Comparison of ENCODE assay signal across 22 cellular contexts in the genomic region with DNA sequence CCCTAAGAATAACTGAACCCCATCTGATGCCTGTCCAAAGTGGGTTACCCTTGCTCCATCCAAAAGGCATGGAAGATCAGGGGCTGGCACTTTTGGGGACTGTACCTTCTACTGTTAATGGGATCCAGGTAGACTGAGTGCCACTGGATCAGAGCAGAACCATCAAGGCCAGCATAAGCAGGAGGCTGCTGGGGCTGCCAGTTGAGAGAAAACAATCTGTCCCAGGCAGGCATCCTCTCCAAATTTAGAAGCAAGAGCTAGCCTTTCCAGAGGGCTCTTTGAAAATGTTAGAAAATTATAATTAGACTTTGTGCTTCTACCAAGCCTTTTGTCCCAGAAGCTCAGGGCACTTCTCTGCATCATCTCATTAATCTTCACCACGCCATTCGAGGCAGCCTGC.
"Had no signal": no experiment of that assay in that cellular context is flagged by ENCODE, and none has a peak within 500 bp of the region (broad histone marks: within the 10 kb centered on the region; RNA-seq: fewer than 3 reads in every experiment).

No MANE protein-coding gene starts in this region.

- DNase-seq: effector memory CD4-positive, alpha-beta T cell; foreskin keratinocyte; heart right ventricle; hippocampal formation; left cardiac atrium; left lung; lower lobe of right lung; natural killer cell; occipital lobe; right lobe of liver; small intestine; stimulated activated CD4-positive, alpha-beta T cell treated with anti-CD3 and anti-CD28 coated beads, Interleukin-15, amount 100 ng/mL, for 24 hours; stimulated activated CD4-positive, alpha-beta T cell treated with anti-CD3 and anti-CD28 coated beads, Interleukin-2, amount 100 ng/mL, for 48 hours; stimulated activated naive B cell treated with anti-CD40 and anti-IgM and Interleukin-4, amounts not matched to agents 10 μg/mL and 1 μg/mL and 100 μg/mL, for 72 hours; upper lobe of right lung; uterus had no signal

- H3K27me3 ChIP-seq: foreskin keratinocyte, right lobe of liver, tibial nerve, upper lobe of right lung, uterus had no signal

- H3K4me1 ChIP-seq: foreskin keratinocyte, parathyroid adenoma, uterus had no signal

- H3K4me3 ChIP-seq: coronary artery, esophagus muscularis mucosa, gastroesophageal sphincter, heart right ventricle, left lung, lower lobe of right lung, right lobe of liver, thoracic aorta, tibial nerve, upper lobe of right lung, uterus had no signal

- H3K36me3 ChIP-seq: esophagus muscularis mucosa, gastroesophageal sphincter, left lung, lower lobe of right lung, right lobe of liver, thoracic aorta, tibial nerve, upper lobe of right lung, uterus had no signal

- H3K9ac ChIP-seq: parathyroid adenoma had no signal

- H3K27ac ChIP-seq: coronary artery, esophagus muscularis mucosa, foreskin keratinocyte, gastroesophageal sphincter, left lung, lower lobe of right lung, parathyroid adenoma, right lobe of liver, thoracic aorta, tibial nerve, upper lobe of right lung, uterus had no signal

- ATAC-seq: foreskin keratinocyte; gastroesophageal sphincter; left cardiac atrium; left lung; lower lobe of right lung; natural killer cell; right lobe of liver; stimulated activated naive B cell treated with anti-CD40 and anti-IgM and Interleukin-4, amounts not matched to agents 10 μg/mL and 1 μg/mL and 100 μg/mL, for 72 hours; upper lobe of right lung had no signal

- H3K9me3 ChIP-seq: esophagus muscularis mucosa, gastroesophageal sphincter, left lung, right lobe of liver, thoracic aorta, tibial nerve, upper lobe of right lung, uterus had no signal

- H3K79me2 ChIP-seq: parathyroid adenoma had no signal

- H2AFZ ChIP-seq: parathyroid adenoma had no signal
